17 cellular contexts compared by ENCODE assay signal in the genomic region with DNA sequence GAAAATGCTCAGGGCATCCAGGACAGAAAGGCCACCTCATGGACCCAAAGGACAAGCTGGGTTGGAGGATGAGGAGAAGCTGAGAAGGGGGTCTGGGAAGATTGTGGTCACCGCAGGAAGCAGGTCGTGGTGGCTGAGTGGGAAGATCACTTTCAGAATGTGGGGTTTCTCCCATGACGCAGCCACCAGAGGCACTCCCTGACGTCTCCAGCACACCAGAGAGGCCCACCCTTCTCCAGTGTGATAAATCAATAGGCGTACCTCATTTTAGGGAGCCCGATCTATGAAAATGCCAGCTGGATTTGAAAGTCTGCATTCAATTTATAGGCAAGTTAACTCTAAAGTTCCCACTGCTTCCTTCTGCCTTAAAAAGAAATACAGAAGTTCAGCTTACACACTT. TPM values are rescaled to one million over a fixed set of nuclear protein-coding genes. Genes with fewer than 3 reads are reported as not detected.
DNase-seq lines count a peak whose midpoint lies in the region; TF ChIP-seq lines count a peak whose summit lies in the region.
"Had no signal": no experiment of that assay in that cellular context is flagged by ENCODE, and none has a peak within 500 bp of the region (broad histone marks: within the 10 kb centered on the region; RNA-seq: fewer than 3 reads in every experiment).

No MANE protein-coding gene starts in this region.

- H3K9me2 ChIP-seq in PC-9 (ENCODE audit: insufficient read depth): no peaks in the 10 kb centered on the region

- H2AFZ ChIP-seq in PC-9: no peak overlapping the region

- H3K27ac ChIP-seq in PC-9: no peak overlapping the region
- H3K27ac ChIP-seq: A549 had no signal

- no peak overlapping the region for H3K4me3 ChIP-seq in PC-9
- H3K4me3 ChIP-seq: A549 had no signal

- no TSS peak for BruUV-seq in PC-9 (replicated peaks; lab: Mats Ljungman, UMichigan)

- intact Hi-C loops in activated naive CD4-positive, alpha-beta T cell treated with anti-CD3 and anti-CD28 coated beads for 36 hours (cut with micrococcal nuclease): no loop called here
- intact Hi-C loops in PC-9 (cut with micrococcal nuclease; ENCODE audit: unreplicated experiment): no loop called here

- no peak overlapping the region for H3K27ac Mint-ChIP-seq in activated naive CD4-positive, alpha-beta T cell treated with anti-CD3 and anti-CD28 coated beads for 36 hours
- no peak overlapping the region for H3K27ac Mint-ChIP-seq in activated naive CD8-positive, alpha-beta T cell treated with anti-CD3 and anti-CD28 coated beads for 36 hours
- H3K27ac Mint-ChIP-seq in glutamatergic neuron (ENCODE audit: unreplicated experiment): peak overlapping the region; percentile 71

- POLR2A ChIA-PET in PC-9 (lab: Charles Lee; ENCODE audit: unreplicated experiment): interaction anchor here (0.6 kb wide), 1 partner anchor 174 kb away, joined by 4 read pairs; no protein-coding TSS in a partner anchor

- no peaks in the 10 kb centered on the region for H3K36me3 ChIP-seq in PC-9 (ENCODE audit: low read depth)

- H3K4me2 ChIP-seq in PC-9: no peak overlapping the region
- H3K4me2 ChIP-seq: A549 had no signal

- H3K9me3 ChIP-seq in PC-9 (ENCODE audit: insufficient read depth, low read depth): no peaks in the 10 kb centered on the region
- H3K9me3 ChIP-seq: A549 had no signal

- no peaks in the 10 kb centered on the region for H3K79me2 ChIP-seq in PC-9 (ENCODE audit: low read depth)

- H3F3A ChIP-seq in PC-9 (ENCODE audit: insufficient read depth, low read depth): no peaks in the 10 kb centered on the region

- H3K9me3 Mint-ChIP-seq in activated naive CD4-positive, alpha-beta T cell treated with anti-CD3 and anti-CD28 coated beads for 36 hours: no peaks in the 10 kb centered on the region
- no peaks in the 10 kb centered on the region for H3K9me3 Mint-ChIP-seq in activated naive CD8-positive, alpha-beta T cell treated with anti-CD3 and anti-CD28 coated beads for 36 hours
- peaks cover 3% of the 10 kb centered on the region for H3K9me3 Mint-ChIP-seq in glutamatergic neuron (ENCODE audit: unreplicated experiment)

- no peak overlapping the region for H3K4me3 Mint-ChIP-seq in activated naive CD4-positive, alpha-beta T cell treated with anti-CD3 and anti-CD28 coated beads for 36 hours
- H3K4me3 Mint-ChIP-seq in activated naive CD8-positive, alpha-beta T cell treated with anti-CD3 and anti-CD28 coated beads for 36 hours: no peak overlapping the region
- H3K4me3 Mint-ChIP-seq in glutamatergic neuron (ENCODE audit: unreplicated experiment): peak overlapping the region; percentile 39
- H3K4me3 Mint-ChIP-seq: CD4-positive, CD25-positive, alpha-beta regulatory T cell had no signal

- no peaks in the 10 kb centered on the region for H3K4me1 ChIP-seq in PC-9 (replicated peaks; ENCODE audit: insufficient read depth)
- H3K4me1 ChIP-seq: A549 had no signal

- peak; percentile 33 for DNase-seq in activated naive CD4-positive, alpha-beta T cell treated with anti-CD3 and anti-CD28 coated beads for 36 hours
- DNase-seq in activated naive CD4-positive, alpha-beta T cell (lab: John Stamatoyannopoulos, UW): no peak
- DNase-seq in activated naive CD8-positive, alpha-beta T cell treated with anti-CD3 and anti-CD28 coated beads for 36 hours: peak; percentile 17
- DNase-seq in glutamatergic neuron (no peak), SW480 (ENCODE audit: low spot score) (no peak), PC-9 (no peak)
- peak; percentile 36 for DNase-seq in stimulated activated CD8-positive, alpha-beta memory T cell treated with anti-CD3 and anti-CD28 coated beads, Interleukin-4, amount 100 ng/mL, for 48 hours
- DNase-seq: Calu3; CD4-positive, CD25-positive, alpha-beta regulatory T cell; DMS79; GOT3; KBM-7; NCI-H1092; NCI-H226; NCI-H526; PC-3 had no signal

- CTCF ChIA-PET in activated naive CD4-positive, alpha-beta T cell treated with anti-CD3 and anti-CD28 coated beads for 36 hours (lab: Charles Lee): interaction anchor here (0.9 to 2.1 kb wide), 3 partner anchors 30 to 174 kb away, joined by 3 to 6 read pairs (median 5); no protein-coding TSS in a partner anchor
- CTCF ChIA-PET in PC-9 (lab: Charles Lee): no interaction called here

- no peaks in the 10 kb centered on the region for H4K20me1 ChIP-seq in PC-9 (ENCODE audit: insufficient read depth)

- no peak for TF ChIP-seq CTCF in glutamatergic neuron (IDR thresholded peaks at IDR 0.05; ENCODE audit: partially characterized antibody, unreplicated experiment)
- TF ChIP-seq CTCF in PC-9 (conservative IDR thresholded peaks at IDR 0.05): no peak

- peaks cover 76% of the 10 kb centered on the region for H3K27me3 ChIP-seq in PC-9 (ENCODE audit: insufficient read depth, low read depth)

- H3K36me3 Mint-ChIP-seq in activated naive CD4-positive, alpha-beta T cell treated with anti-CD3 and anti-CD28 coated beads for 36 hours (ENCODE audit: low read depth): peaks cover 2% of the 10 kb centered on the region
- no peaks in the 10 kb centered on the region for H3K36me3 Mint-ChIP-seq in activated naive CD8-positive, alpha-beta T cell treated with anti-CD3 and anti-CD28 coated beads for 36 hours
- no peaks in the 10 kb centered on the region for H3K36me3 Mint-ChIP-seq in glutamatergic neuron (ENCODE audit: unreplicated experiment)

- H3K27me3 Mint-ChIP-seq in activated naive CD4-positive, alpha-beta T cell treated with anti-CD3 and anti-CD28 coated beads for 36 hours (ENCODE audit: low read depth): no peaks in the 10 kb centered on the region
- peaks cover 17% of the 10 kb centered on the region for H3K27me3 Mint-ChIP-seq in activated naive CD8-positive, alpha-beta T cell treated with anti-CD3 and anti-CD28 coated beads for 36 hours
- peaks cover 6% of the 10 kb centered on the region for H3K27me3 Mint-ChIP-seq in glutamatergic neuron (ENCODE audit: unreplicated experiment)

- peaks cover 31% of the 10 kb centered on the region for H3K4me1 Mint-ChIP-seq in activated naive CD4-positive, alpha-beta T cell treated with anti-CD3 and anti-CD28 coated beads for 36 hours (ENCODE audit: low read depth)
- H3K4me1 Mint-ChIP-seq in activated naive CD8-positive, alpha-beta T cell treated with anti-CD3 and anti-CD28 coated beads for 36 hours: peaks cover 14% of the 10 kb centered on the region
- peaks cover 55% of the 10 kb centered on the region for H3K4me1 Mint-ChIP-seq in glutamatergic neuron (ENCODE audit: low read depth, unreplicated experiment)

RNA-seq across cellular contexts. Expression of a gene that starts 10.5 kb away (rescaled TPM):
- 1 to 10 TPM; 7.3 to 8.4 TPM for total RNA-seq in activated naive CD4-positive, alpha-beta T cell treated with anti-CD3 and anti-CD28 coated beads for 36 hours
- total RNA-seq in activated naive CD8-positive, alpha-beta T cell treated with anti-CD3 and anti-CD28 coated beads for 36 hours: 1 to 10 TPM in 1 of 2 experiments, under 1 TPM in 1; 0.52 to 1.2 TPM
- total RNA-seq in glutamatergic neuron (ENCODE audit: unreplicated experiment) (80.4 TPM), PC-9 (2021) (not detected in 2 replicates)
- total RNA-seq: Calu3, PC-3 had no signal

Comparison
In these comparisons a context has a peak if more than half of its experiments do, and no peak if none do; other contexts are left out.
1. DNase-seq: peak in activated naive CD4-positive, alpha-beta T cell treated with anti-CD3 and anti-CD28 coated beads for 36 hours (single experiment), activated naive CD8-positive, alpha-beta T cell treated with anti-CD3 and anti-CD28 coated beads for 36 hours (single experiment) and stimulated activated CD8-positive, alpha-beta memory T cell treated with anti-CD3 and anti-CD28 coated beads, Interleukin-4, amount 100 ng/mL, for 48 hours (single experiment); none in activated naive CD4-positive, alpha-beta T cell (0 of 4), glutamatergic neuron (single experiment), SW480 (single experiment) and PC-9 (0 of 2).